Comparison of ENCODE assay signal across 17 cellular contexts in genomic region chr15:42202653-42203052, GRCh38. TPM values are rescaled to one million over a fixed set of nuclear protein-coding genes. Genes with fewer than 3 reads are reported as not detected.
DNase-seq lines count a peak whose midpoint lies in the region; ATAC-seq and TF ChIP-seq lines count a peak whose summit lies in the region.
"Had no signal": no experiment of that assay in that cellular context is flagged by ENCODE, and none has a peak within 500 bp of the region (broad histone marks: within the 10 kb centered on the region; RNA-seq: fewer than 3 reads in every experiment).

No MANE protein-coding gene starts in this region.

- H3K4me3 Mint-ChIP-seq in CD14-positive monocyte, result no peak overlapping the region
- no peak overlapping the region for H3K4me3 Mint-ChIP-seq in CD8-positive, alpha-beta T cell
- H3K4me3 Mint-ChIP-seq in stimulated activated effector memory CD8-positive, alpha-beta T cell treated with anti-CD3 and anti-CD28 coated beads, Interleukin-12 subunit alpha, Interleukin-12 subunit beta, amount 100 ng/mL, for 72 hours, result no peak overlapping the region
- H3K4me3 Mint-ChIP-seq: CD4-positive, alpha-beta T cell; GM23338 had no signal

- H3K27me3 ChIP-seq in CD8-positive, alpha-beta T cell (ENCODE audit: insufficient read depth, low read length), result no peaks in the 10 kb centered on the region
- no peaks in the 10 kb centered on the region for H3K27me3 ChIP-seq in mesendoderm (ENCODE audit: insufficient read depth, low read length, poor library complexity)
- H3K27me3 ChIP-seq: BE2C had no signal

- no peak overlapping the region for H3K4me2 ChIP-seq in mesendoderm (ENCODE audit: low read length)
- H3K4me2 ChIP-seq: GM23338 had no signal

- H3K79me2 ChIP-seq in mesendoderm (ENCODE audit: control insufficient read depth, insufficient read depth, low read length), result no peaks in the 10 kb centered on the region

- no peak overlapping the region for H3K4me3 ChIP-seq in CD8-positive, alpha-beta T cell (ENCODE audit: low read depth, low read length)
- no peak overlapping the region for H3K4me3 ChIP-seq in mesendoderm (ENCODE audit: low read length)
- H3K4me3 ChIP-seq: GM23338 had no signal

- H3K9me3 ChIP-seq in CD8-positive, alpha-beta T cell (ENCODE audit: low read length), result no peaks in the 10 kb centered on the region
- H3K9me3 ChIP-seq: BE2C had no signal

- no peak overlapping the region for H3K23ac ChIP-seq in mesendoderm (ENCODE audit: low read length)

- ATAC-seq in CD8-positive, alpha-beta T cell, result no peak
- no peak for ATAC-seq in stimulated activated effector memory CD8-positive, alpha-beta T cell treated with anti-CD3 and anti-CD28 coated beads, Interleukin-12 subunit alpha, Interleukin-12 subunit beta, amount 100 ng/mL, for 72 hours
- ATAC-seq in GM18870 (IDR thresholded peaks at IDR 0.05; ENCODE audit: unreplicated experiment) (no peak), GM18505 (IDR thresholded peaks at IDR 0.05; ENCODE audit: unreplicated experiment) (no peak)
- ATAC-seq: GM23338 had no signal

- no peak overlapping the region for H3K9ac ChIP-seq in mesendoderm (ENCODE audit: low read length)

- no peak overlapping the region for H3K27ac ChIP-seq in CD8-positive, alpha-beta T cell (ENCODE audit: low read depth, low read length)
- no peak overlapping the region for H3K27ac ChIP-seq in mesendoderm (ENCODE audit: low read depth, low read length)

- H3K79me1 ChIP-seq in mesendoderm (ENCODE audit: low read length), result peaks cover 10% of the 10 kb centered on the region

- peak overlapping the region in 4 of 7 donors; percentile 7 to 74 (median 44) for H3K27ac Mint-ChIP-seq in CD14-positive monocyte
- H3K27ac Mint-ChIP-seq in CD8-positive, alpha-beta T cell, result peak overlapping the region; percentile 58
- peak overlapping the region; percentile 5 for H3K27ac Mint-ChIP-seq in stimulated activated effector memory CD8-positive, alpha-beta T cell treated with anti-CD3 and anti-CD28 coated beads, Interleukin-12 subunit alpha, Interleukin-12 subunit beta, amount 100 ng/mL, for 72 hours
- H3K27ac Mint-ChIP-seq: CD4-positive, alpha-beta T cell; GM23338 had no signal

- H2BK120ac ChIP-seq in mesendoderm (ENCODE audit: low read depth, low read length), result no peak overlapping the region

- no CpG with 5 or more reads among the region's 2 CpGs for WGBS in mesendoderm (ENCODE audit: extremely low coverage, insufficient coverage, low lambda C conversion rate)

- CTCF ChIA-PET in CD8-positive, alpha-beta T cell (lab: Charles Lee), result no interaction called here

- intact Hi-C loops in CD14-positive monocyte (cut with micrococcal nuclease), result no loop called here
- intact Hi-C loops in CD8-positive, alpha-beta T cell (cut with DNase I, micrococcal nuclease), result loop anchor here (10.0 kb wide), 2 partner anchors 532 to 722 kb away; partner anchors contain the start of genes CDAN1 (in 1 of the 2) and TTBK2 (in 1 of the 2)

- H3K4ac ChIP-seq in mesendoderm (ENCODE audit: low read depth, low read length), result no peak overlapping the region

- DNase-seq in CD14-positive monocyte (ENCODE audit: low spot score), result no peak
- no peak for DNase-seq in CD8-positive, alpha-beta T cell
- peak; percentile 10 for DNase-seq in mesendoderm
- no peak for DNase-seq in stimulated activated effector memory CD8-positive, alpha-beta T cell treated with anti-CD3 and anti-CD28 coated beads, Interleukin-12 subunit alpha, Interleukin-12 subunit beta, amount 100 ng/mL, for 72 hours (ENCODE audit: low spot score in 2 of 2)
- DNase-seq in NCI-H1694 treated with DMSO at 0.1 percent for 48 hours (lab: John Stamatoyannopoulos, UW), result no peak
- DNase-seq: ACHN; BE2C; C1 segment of cervical spinal cord; Calu3; CD4-positive, alpha-beta T cell; DMS 273 treated with DMSO at 0.1 percent for 48 hours; DMS53; DND-41; HCEC 1CT had no signal

- H2BK15ac ChIP-seq in mesendoderm (replicated peaks; ENCODE audit: low read depth), result no peak overlapping the region

- H3K18ac ChIP-seq in mesendoderm (ENCODE audit: low read length), result no peak overlapping the region

- H3K36me3 Mint-ChIP-seq in CD14-positive monocyte, result peaks cover 31 to 52% of the 10 kb centered on the region in 2 donors
- peaks cover 49% of the 10 kb centered on the region for H3K36me3 Mint-ChIP-seq in CD8-positive, alpha-beta T cell
- H3K36me3 Mint-ChIP-seq in stimulated activated effector memory CD8-positive, alpha-beta T cell treated with anti-CD3 and anti-CD28 coated beads, Interleukin-12 subunit alpha, Interleukin-12 subunit beta, amount 100 ng/mL, for 72 hours, result peaks cover 53% of the 10 kb centered on the region

- H4K5ac ChIP-seq in mesendoderm (ENCODE audit: low read length), result no peak overlapping the region

- POLR2A ChIA-PET in CD8-positive, alpha-beta T cell (lab: Charles Lee), result no interaction called here

- no peak for TF ChIP-seq CTCF in CD14-positive monocyte (IDR thresholded peaks at IDR 0.05)
- TF ChIP-seq CTCF in CD8-positive, alpha-beta T cell (IDR thresholded peaks at IDR 0.05), result no peak

- no peak overlapping the region for H4K8ac ChIP-seq in mesendoderm (ENCODE audit: low read depth, low read length)

- H3K56ac ChIP-seq in mesendoderm (ENCODE audit: low read length), result no peak overlapping the region

- no peak overlapping the region for H2BK5ac ChIP-seq in mesendoderm (ENCODE audit: low read length)

- no peak for TF ChIP-seq POLR2A in GM18505 (IDR thresholded peaks at IDR 0.05; ENCODE audit: borderline replicate concordance, extremely low read depth, insufficient read depth, insufficient read length)

- H3K4me1 Mint-ChIP-seq in CD14-positive monocyte, result peaks cover 28% of the 10 kb centered on the region
- peaks cover 55% of the 10 kb centered on the region for H3K4me1 Mint-ChIP-seq in CD8-positive, alpha-beta T cell (ENCODE audit: low read depth)
- H3K4me1 Mint-ChIP-seq in stimulated activated effector memory CD8-positive, alpha-beta T cell treated with anti-CD3 and anti-CD28 coated beads, Interleukin-12 subunit alpha, Interleukin-12 subunit beta, amount 100 ng/mL, for 72 hours, result peaks cover 52% of the 10 kb centered on the region

- peaks cover 0 to under 1% (median 0%) of the 10 kb centered on the region in 3 donors for H3K27me3 Mint-ChIP-seq in CD14-positive monocyte (ENCODE audit: low read depth in 3 of 3)
- H3K27me3 Mint-ChIP-seq in CD8-positive, alpha-beta T cell (ENCODE audit: low read depth), result no peaks in the 10 kb centered on the region
- H3K27me3 Mint-ChIP-seq: CD4-positive, alpha-beta T cell had no signal

- H3K4me1 ChIP-seq in CD8-positive, alpha-beta T cell (ENCODE audit: insufficient read depth, low read length), result peaks cover 19% of the 10 kb centered on the region
- H3K4me1 ChIP-seq in mesendoderm (ENCODE audit: control insufficient read depth, low read depth, low read length), result peaks cover 2% of the 10 kb centered on the region
- H3K4me1 ChIP-seq: BE2C had no signal

- no peaks in the 10 kb centered on the region for H3K9me3 Mint-ChIP-seq in CD14-positive monocyte
- H3K9me3 Mint-ChIP-seq in CD8-positive, alpha-beta T cell, result no peaks in the 10 kb centered on the region
- no peaks in the 10 kb centered on the region for H3K9me3 Mint-ChIP-seq in stimulated activated effector memory CD8-positive, alpha-beta T cell treated with anti-CD3 and anti-CD28 coated beads, Interleukin-12 subunit alpha, Interleukin-12 subunit beta, amount 100 ng/mL, for 72 hours
- H3K9me3 Mint-ChIP-seq: CD4-positive, alpha-beta T cell; GM23338 had no signal

- no peak overlapping the region for H2AK5ac ChIP-seq in mesendoderm (ENCODE audit: low read length)

- peaks cover 10% of the 10 kb centered on the region for H3K36me3 ChIP-seq in CD8-positive, alpha-beta T cell (ENCODE audit: insufficient read depth, low read length)
- no peaks in the 10 kb centered on the region for H3K36me3 ChIP-seq in mesendoderm (ENCODE audit: control insufficient read depth, insufficient read depth, low read length)

RNA-seq across cellular contexts. Expression of gene VPS39, which starts 5.5 kb away (rescaled TPM):
- 10 to 100 TPM; 16.8 to 25.8 TPM for polyA plus RNA-seq in CD14-positive monocyte
- total RNA-seq in CD8-positive, alpha-beta T cell, result 10 to 100 TPM; 81.5 to 82.9 TPM
- polyA plus RNA-seq in mesendoderm (2013, experiment 1 of 2), result 17.0 TPM
- 17.9 TPM for polyA plus RNA-seq in mesendoderm (2013, experiment 2 of 2)

RNA-seq across cellular contexts. Expression of gene PLA2G4F, which starts 46.2 kb away (rescaled TPM):
- polyA plus RNA-seq in CD14-positive monocyte, result not detected
- not detected for total RNA-seq in CD8-positive, alpha-beta T cell
- polyA plus RNA-seq in mesendoderm (2013, experiment 1 of 2), result 0.01 TPM
- 0.07 TPM for polyA plus RNA-seq in mesendoderm (2013, experiment 2 of 2)
- total RNA-seq: CD4-positive, alpha-beta T cell; GM23338 had no signal
- polyA plus RNA-seq: GM23338 had no signal

Comparison
In these comparisons a context has a peak if more than half of its experiments do, and no peak if none do; other contexts are left out.
1. H3K27ac Mint-ChIP-seq: peak in every context shown above with its lines; median percentile 58 in CD8-positive, alpha-beta T cell; 44 in CD14-positive monocyte; 5 in stimulated activated effector memory CD8-positive, alpha-beta T cell treated with anti-CD3 and anti-CD28 coated beads, Interleukin-12 subunit alpha, Interleukin-12 subunit beta, amount 100 ng/mL, for 72 hours.
2. intact Hi-C loops: an anchor here in CD8-positive, alpha-beta T cell (10.0 kb wide); none called in CD14-positive monocyte.